In genomic region chr10:416091-416515, GRCh38 we compare ENCODE assay signal across 22 cellular contexts.
DNase-seq lines count a peak whose midpoint lies in the region; ATAC-seq and TF ChIP-seq lines count a peak whose summit lies in the region.
"Had no signal": no experiment of that assay in that cellular context is flagged by ENCODE, and none has a peak within 500 bp of the region (broad histone marks: within the 10 kb centered on the region; RNA-seq: fewer than 3 reads in every experiment).

No MANE protein-coding gene starts in this region.

- peak; percentile 29; the same call in 1 of the 2 replicates for TF ChIP-seq CTCF in HFFc6 (IDR thresholded peaks at IDR 0.05)
- TF ChIP-seq CTCF in brain microvascular endothelial cell (IDR thresholded peaks at IDR 0.05; ENCODE audit: low read depth, low read length, missing control alignments) = peak; percentile 9
- no peak for TF ChIP-seq CTCF in GM20000 (IDR thresholded peaks at IDR 0.05; ENCODE audit: extremely low read depth, missing control alignments)

- H3K4me1 Mint-ChIP-seq in HFFc6 (ENCODE audit: low read depth) = no peaks in the 10 kb centered on the region
- H3K4me1 Mint-ChIP-seq: CD8-positive, alpha-beta memory T cell had no signal

- peaks cover 6% of the 10 kb centered on the region; the same call in 1 of the 2 replicates for H3K27me3 Mint-ChIP-seq in HFFc6 (ENCODE audit: insufficient read depth)
- H3K27me3 Mint-ChIP-seq: T-helper 17 cell had no signal

- no peak for ATAC-seq in GM21529 (IDR thresholded peaks at IDR 0.05; ENCODE audit: unreplicated experiment)
- no peak for ATAC-seq in HG02840 (IDR thresholded peaks at IDR 0.05; ENCODE audit: low FRiP score, unreplicated experiment)
- ATAC-seq: activated CD4-positive, CD25-positive, alpha-beta regulatory T cell treated with anti-CD3 and anti-CD28 coated beads, Interleukin-2, amount 50 U/mL, for 24 hours; left cardiac atrium; stimulated activated naive CD8-positive, alpha-beta T cell treated with anti-CD3 and anti-CD28 coated beads, Interleukin-15, Interleukin-2, amounts not matched to agents 100 U/mL and 50 U/mL, for 24 hours; T-helper 17 cell had no signal

- no peak overlapping the region for H3K27ac ChIP-seq in brain microvascular endothelial cell
- H3K27ac ChIP-seq: neutrophil had no signal

- H3K9me3 Mint-ChIP-seq in HFFc6 = no peaks in the 10 kb centered on the region
- H3K9me3 Mint-ChIP-seq: CD8-positive, alpha-beta memory T cell had no signal

- in situ Hi-C loops in ACHN (cut with HindIII; ENCODE audit: low pct_ligation_motif_present, low pct_unique_long_range_greater_than_20kb, low sequenced_read_pairs) = no loop called here
- in situ Hi-C loops in brain microvascular endothelial cell (cut with HindIII; ENCODE audit: low pct_ligation_motif_present, low sequenced_read_pairs) = no loop called here

- H3K36me3 Mint-ChIP-seq in HFFc6 (ENCODE audit: low read depth) = peaks cover 27% of the 10 kb centered on the region

- H3K27me3 ChIP-seq in brain microvascular endothelial cell (replicated peaks) = no peaks in the 10 kb centered on the region

- no peak overlapping the region for H3K27ac Mint-ChIP-seq in HFFc6
- H3K27ac Mint-ChIP-seq: CD8-positive, alpha-beta memory T cell; T-helper 17 cell had no signal

- no peak overlapping the region for H3K4me3 ChIP-seq in brain microvascular endothelial cell (ENCODE audit: low read depth, low read length)

- peaks cover 11% of the 10 kb centered on the region for H3K36me3 ChIP-seq in brain microvascular endothelial cell (replicated peaks)
- H3K36me3 ChIP-seq: neutrophil had no signal

- DNase-seq in ACHN (peak; percentile 9), HFFc6 (no peak), brain microvascular endothelial cell (no peak), myocyte (ENCODE audit: low read depth) (peak; percentile 27), germinal center (ENCODE audit: low spot score) (no peak), GM20000 (ENCODE audit: low spot score) (no peak)
- DNase-seq: activated effector memory CD4-positive, alpha-beta T cell treated with anti-CD3 and anti-CD28 coated beads, Interleukin-2, amount 50 U/mL, for 16 hours; CD8-positive, alpha-beta memory T cell; central memory CD4-positive, alpha-beta T cell; effector memory CD4-positive, alpha-beta T cell; hippocampal formation; left cardiac atrium; NCI-H1436 treated with DMSO at 0.1 percent for 48 hours; NCI-H2227 treated with DMSO at 0.1 percent for 48 hours; retina; SHP77 treated with DMSO at 0.1 percent for 48 hours; stimulated activated naive CD8-positive, alpha-beta T cell treated with anti-CD3 and anti-CD28 coated beads, Interleukin-15, Interleukin-2, amounts not matched to agents 100 U/mL and 50 U/mL, for 24 hours; T-helper 17 cell had no signal

- H3K4me3 Mint-ChIP-seq in HFFc6 = no peak overlapping the region
- H3K4me3 Mint-ChIP-seq: CD8-positive, alpha-beta memory T cell; T-helper 17 cell had no signal

Comparison
In these comparisons a context has a peak if more than half of its experiments do, and no peak if none do; other contexts are left out.
1. DNase-seq: peak in ACHN (single experiment) and myocyte (single experiment); none in HFFc6 (single experiment), brain microvascular endothelial cell (single experiment), germinal center (single experiment) and GM20000 (single experiment).